ENCODE assay signal across 13 cellular contexts in genomic region chr22:17997456-17997855, GRCh38. TPM values are rescaled to one million over a fixed set of nuclear protein-coding genes. Genes with fewer than 3 reads are reported as not detected.
DNase-seq lines count a peak whose midpoint lies in the region; ATAC-seq, FAIRE-seq and TF ChIP-seq lines count a peak whose summit lies in the region.
"Had no signal": no experiment of that assay in that cellular context is flagged by ENCODE, and none has a peak within 500 bp of the region (broad histone marks: within the 10 kb centered on the region; RNA-seq: fewer than 3 reads in every experiment).

No MANE protein-coding gene starts in this region.

- no peak for DNase-seq in CD8-positive, alpha-beta T cell
- DNase-seq in M059J (ENCODE audit: low read depth) (peak; percentile 77), astrocyte (ENCODE audit: low read depth) (no peak), natural killer cell (no peak), nucleus accumbens (lab: John Stamatoyannopoulos, UW) (no peak), kidney (no peak), frontal cortex (ENCODE audit: low spot score in 2 of 2) (no peak)
- DNase-seq: left ventricle myocardium inferior, NCI-H2081, retina had no signal

- peaks cover 2% of the 10 kb centered on the region for H3K27me3 Mint-ChIP-seq in CD8-positive, alpha-beta T cell (ENCODE audit: low read depth)
- no peaks in the 10 kb centered on the region for H3K27me3 Mint-ChIP-seq in astrocyte (ENCODE audit: low read depth, unreplicated experiment)
- peaks cover 0 to 3% of the 10 kb centered on the region in 2 donors for H3K27me3 Mint-ChIP-seq in natural killer cell (ENCODE audit: low read depth in 2 of 2)

- H4K20me1 ChIP-seq in astrocyte (ENCODE audit: insufficient read depth, low read length) = peaks cover 63% of the 10 kb centered on the region

- TF ChIP-seq POLR2A in GM18505 (IDR thresholded peaks at IDR 0.05; ENCODE audit: borderline replicate concordance, extremely low read depth, insufficient read depth, insufficient read length) = no peak

- no peaks in the 10 kb centered on the region for H3K36me3 Mint-ChIP-seq in CD8-positive, alpha-beta T cell
- peaks cover 5% of the 10 kb centered on the region for H3K36me3 Mint-ChIP-seq in astrocyte (ENCODE audit: low read depth, unreplicated experiment)
- H3K36me3 Mint-ChIP-seq in natural killer cell = no peaks in the 10 kb centered on the region

- CTCF ChIA-PET in CD8-positive, alpha-beta T cell (lab: Charles Lee) = no interaction called here

- TF ChIP-seq CTCF in CD8-positive, alpha-beta T cell (IDR thresholded peaks at IDR 0.05) = no peak
- no peak for TF ChIP-seq CTCF in astrocyte (IDR thresholded peaks at IDR 0.05; ENCODE audit: insufficient read depth, low read depth, low read length)
- TF ChIP-seq CTCF in natural killer cell (IDR thresholded peaks at IDR 0.05) = no peak
- TF ChIP-seq CTCF in kidney (IDR thresholded peaks at IDR 0.05; ENCODE audit: borderline replicate concordance, extremely low read depth, insufficient read depth) = no peak

- H3K9ac ChIP-seq in astrocyte (ENCODE audit: low read length) (no peak overlapping the region), kidney (ENCODE audit: low read length in 2 of 2) (no peak overlapping the region)

- H3K27ac Mint-ChIP-seq in CD8-positive, alpha-beta T cell = peak overlapping the region; percentile 80
- H3K27ac Mint-ChIP-seq in astrocyte (ENCODE audit: unreplicated experiment) (peak overlapping the region; percentile 73), natural killer cell (peak overlapping the region; percentile 75 to 79)

- H3K27ac ChIP-seq in CD8-positive, alpha-beta T cell (ENCODE audit: low read depth, low read length) = no peak overlapping the region
- H3K27ac ChIP-seq in astrocyte (ENCODE audit: low read depth, low read length) (peak overlapping the region; percentile 25), kidney (ENCODE audit: low read depth in 2 of 2, low read length in 2 of 2) (no peak overlapping the region)
- H3K27ac ChIP-seq: cardiac muscle cell, left ventricle myocardium inferior, SK-N-MC had no signal

- intact Hi-C loops in CD8-positive, alpha-beta T cell (cut with DNase I, micrococcal nuclease) = loop anchor here (10.0 kb wide), 2 partner anchors 163 to 923 kb away; no protein-coding TSS in a partner anchor
- intact Hi-C loops in natural killer cell (cut with micrococcal nuclease) (no loop called here), kidney (cut with DNase I) (no loop called here)

- H3K4me1 ChIP-seq in CD8-positive, alpha-beta T cell (ENCODE audit: insufficient read depth, low read length) = peaks cover 30% of the 10 kb centered on the region
- peaks cover 12% of the 10 kb centered on the region for H3K4me1 ChIP-seq in astrocyte (ENCODE audit: insufficient read depth, low read length)
- H3K4me1 ChIP-seq in kidney (ENCODE audit: control insufficient read depth in 1 of 2, insufficient read depth in 1 of 2, low read depth in 1 of 2, low read length in 2 of 2) = peaks cover 10 to 17% of the 10 kb centered on the region in 2 donors

- H3K4me2 ChIP-seq in astrocyte (ENCODE audit: low read length) = peak overlapping the region; percentile 48

- POLR2A ChIA-PET in CD8-positive, alpha-beta T cell (lab: Charles Lee) = no interaction called here

- no peak for ATAC-seq in CD8-positive, alpha-beta T cell
- ATAC-seq in natural killer cell = no peak
- ATAC-seq in GM18505 (IDR thresholded peaks at IDR 0.05; ENCODE audit: unreplicated experiment) = no peak

- no peak overlapping the region for H2AFZ ChIP-seq in astrocyte (ENCODE audit: low read depth, low read length)

- H3K27me3 ChIP-seq in CD8-positive, alpha-beta T cell (ENCODE audit: insufficient read depth, low read length) = no peaks in the 10 kb centered on the region
- no peaks in the 10 kb centered on the region for H3K27me3 ChIP-seq in astrocyte (ENCODE audit: insufficient read depth, low read length)
- H3K27me3 ChIP-seq: cardiac muscle cell had no signal

- H3K4me3 Mint-ChIP-seq in CD8-positive, alpha-beta T cell = peak overlapping the region; percentile 35
- H3K4me3 Mint-ChIP-seq in astrocyte (ENCODE audit: unreplicated experiment) = no peak overlapping the region
- H3K4me3 Mint-ChIP-seq in natural killer cell = peak overlapping the region; percentile 55

- peaks cover 84% of the 10 kb centered on the region for H3K79me2 ChIP-seq in astrocyte (ENCODE audit: insufficient read depth, low read length)

- no peak overlapping the region for H3K4me3 ChIP-seq in CD8-positive, alpha-beta T cell (ENCODE audit: low read depth, low read length)
- H3K4me3 ChIP-seq in astrocyte (ENCODE audit: insufficient read depth, low read depth, low read length) (no peak overlapping the region), kidney (ENCODE audit: low read length in 2 of 2) (no peak overlapping the region)
- H3K4me3 ChIP-seq: cardiac muscle cell, left ventricle myocardium inferior, SK-N-MC had no signal

- H3K4me1 Mint-ChIP-seq in CD8-positive, alpha-beta T cell (ENCODE audit: low read depth) = peaks cover 43% of the 10 kb centered on the region
- H3K4me1 Mint-ChIP-seq in astrocyte (ENCODE audit: low read depth, unreplicated experiment) (peaks cover 29% of the 10 kb centered on the region), natural killer cell (peaks cover 42 to 50% of the 10 kb centered on the region in 2 donors)

- H3K36me3 ChIP-seq in CD8-positive, alpha-beta T cell (ENCODE audit: insufficient read depth, low read length) = no peaks in the 10 kb centered on the region
- H3K36me3 ChIP-seq in astrocyte (ENCODE audit: insufficient read depth, low read length) (no peaks in the 10 kb centered on the region), kidney (ENCODE audit: control insufficient read depth in 1 of 2, insufficient read depth in 2 of 2, low read length in 2 of 2) (no peaks in the 10 kb centered on the region)
- H3K36me3 ChIP-seq: cardiac muscle cell, left ventricle myocardium inferior had no signal

- H3K9me3 Mint-ChIP-seq in CD8-positive, alpha-beta T cell = no peaks in the 10 kb centered on the region
- H3K9me3 Mint-ChIP-seq in astrocyte (ENCODE audit: unreplicated experiment) (no peaks in the 10 kb centered on the region), natural killer cell (no peaks in the 10 kb centered on the region)

- FAIRE-seq in astrocyte (lab: Jason Lieb, UNC) (no peak), kidney (lab: Jason Lieb, UNC) (no peak), frontal cortex (lab: Jason Lieb, UNC) (no peak)

- no peaks in the 10 kb centered on the region for H3K9me3 ChIP-seq in CD8-positive, alpha-beta T cell (ENCODE audit: low read length)
- no peaks in the 10 kb centered on the region for H3K9me3 ChIP-seq in astrocyte (ENCODE audit: insufficient read depth, low read depth, low read length)
- H3K9me3 ChIP-seq in kidney (ENCODE audit: control insufficient read depth in 1 of 2, low read length in 2 of 2) = no peaks in the 10 kb centered on the region
- H3K9me3 ChIP-seq: left ventricle myocardium inferior had no signal

RNA-seq across cellular contexts. Expression of gene MICAL3, which starts 26.9 kb away (rescaled TPM):
- total RNA-seq in CD8-positive, alpha-beta T cell = 10 to 100 TPM in 1 of 2 experiments, 1 to 10 TPM in 1; 7.0 to 11.7 TPM
- 20.8 and 33.6 TPM in 2 replicates for total RNA-seq in M059J (2014; rRNA removed; shearing (Covaris generic))
- total RNA-seq in astrocyte = 101 and 113 TPM in 2 replicates
- 10 to 100 TPM; 17.1 to 36.3 (median 34.3) TPM for total RNA-seq in natural killer cell
- total RNA-seq in kidney = 99.4 TPM
- 5.0 TPM for polyA plus RNA-seq in kidney (ENCODE audit: insufficient read depth, low read depth, low replicate concordance)
- total RNA-seq in frontal cortex = 44.8 TPM

Comparison
In these comparisons a context has a peak if more than half of its experiments do, and no peak if none do; other contexts are left out.
1. intact Hi-C loops: an anchor here in CD8-positive, alpha-beta T cell (10.0 kb wide); none called in natural killer cell and kidney.